Comparison of ENCODE assay signal across 19 cellular contexts in the genomic region with DNA sequence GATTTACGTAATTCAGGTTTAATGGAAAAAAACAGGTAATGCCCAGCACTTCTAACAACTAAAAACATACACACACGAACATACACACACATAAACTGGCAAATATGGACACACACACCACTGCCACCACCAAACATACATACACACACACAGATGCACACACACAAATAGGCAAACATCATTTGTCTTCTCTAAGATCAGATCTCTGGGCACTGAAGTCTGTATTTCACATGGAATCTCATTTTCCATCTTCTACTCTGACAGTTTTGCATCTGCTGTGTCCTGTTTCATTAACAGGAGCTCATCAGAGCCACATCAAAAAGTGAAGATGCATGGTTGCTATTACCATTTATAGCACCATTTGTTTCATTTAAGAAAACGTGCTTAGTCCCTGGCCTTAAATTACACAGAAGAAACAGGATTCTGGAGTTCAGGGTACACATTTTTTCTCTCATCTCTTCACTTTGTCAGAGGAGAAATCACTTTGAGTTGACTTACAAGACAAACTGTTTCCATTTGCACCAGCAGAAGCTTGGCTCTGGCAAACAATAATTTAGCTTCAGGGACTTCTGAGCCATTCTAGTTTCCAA.
DNase-seq lines count a peak whose midpoint lies in the region; ATAC-seq and TF ChIP-seq lines count a peak whose summit lies in the region.
"Had no signal": no experiment of that assay in that cellular context is flagged by ENCODE, and none has a peak within 500 bp of the region (broad histone marks: within the 10 kb centered on the region; RNA-seq: fewer than 3 reads in every experiment).

No MANE protein-coding gene starts in this region.

- no peak overlapping the region for H3K4me3 ChIP-seq in cardiac muscle cell
- H3K4me3 ChIP-seq in right atrium auricular region, result no peak overlapping the region
- H3K4me3 ChIP-seq in SK-N-SH (ENCODE audit: low read depth in 2 of 2, low read length in 1 of 2), result no peak overlapping the region
- H3K4me3 ChIP-seq: A549, GM23248, HAP-1 had no signal

- H3K9ac ChIP-seq in SK-N-SH, result no peak overlapping the region
- H3K9ac ChIP-seq: GM23248 had no signal

- 21% methylated on average over 3 of the region's 3 CpGs for WGBS in SK-N-SH (ENCODE audit: low lambda C conversion rate)

- TF ChIP-seq RAD21 in SK-N-SH (IDR thresholded peaks at IDR 0.05; ENCODE audit: low read length), result no peak

- H3K27ac Mint-ChIP-seq in nephron, result peak overlapping the region; percentile 15 to 43 (median 16)
- H3K27ac Mint-ChIP-seq: CD8-positive, alpha-beta T cell; IgD-negative memory B cell had no signal

- H3K4me3 Mint-ChIP-seq in nephron, result no peak overlapping the region
- H3K4me3 Mint-ChIP-seq: CD8-positive, alpha-beta T cell; IgD-negative memory B cell had no signal

- H4K20me1 ChIP-seq in SK-N-SH (ENCODE audit: insufficient read depth), result no peaks in the 10 kb centered on the region

- DNase-seq in cardiac muscle cell (ENCODE audit: low read depth in 1 of 2, low spot score in 1 of 2) (no peak), right atrium auricular region (ENCODE audit: low spot score) (no peak), SK-N-SH (peak; percentile 32), T1000 (lab: John Stamatoyannopoulos, UW) (no peak), NCI-H2107 treated with DMSO at 0.1 percent for 48 hours (lab: John Stamatoyannopoulos, UW; ENCODE audit: unreplicated experiment) (no peak)
- DNase-seq: AML-193; Calu3; CD8-positive, alpha-beta T cell; DMS79 treated with DMSO at 0.1 percent for 48 hours; GF-D8; GM23248; KG1 had no signal

- H3K36me3 ChIP-seq in cardiac muscle cell (no peaks in the 10 kb centered on the region), right atrium auricular region (no peaks in the 10 kb centered on the region), SK-N-SH (replicated peaks in 1 of 2; ENCODE audit: control insufficient read depth in 1 of 2, insufficient read depth in 2 of 2, low read length in 1 of 2) (no peaks in the 10 kb centered on the region)
- H3K36me3 ChIP-seq: HAP-1 had no signal

- no peaks in the 10 kb centered on the region for H3K79me2 ChIP-seq in SK-N-SH (ENCODE audit: insufficient read depth)

- no peaks in the 10 kb centered on the region for H3K9me2 ChIP-seq in SK-N-SH

- H3K9me3 Mint-ChIP-seq in nephron, result no peaks in the 10 kb centered on the region
- H3K9me3 Mint-ChIP-seq: IgD-negative memory B cell had no signal

- no peaks in the 10 kb centered on the region for H3F3A ChIP-seq in SK-N-SH (replicated peaks; ENCODE audit: insufficient read depth)

- H3K4me1 Mint-ChIP-seq in nephron, result peaks cover 13% of the 10 kb centered on the region

- POLR2A ChIA-PET in SK-N-SH (lab: Yijun Ruan, JAX), result interaction anchor here (0.7 kb wide), 1 partner anchor 34 kb away, joined by 3 read pairs; no protein-coding TSS in a partner anchor

- H3K4me1 ChIP-seq in cardiac muscle cell (ENCODE audit: low read depth), result peaks cover 32% of the 10 kb centered on the region
- no peaks in the 10 kb centered on the region for H3K4me1 ChIP-seq in right atrium auricular region
- peaks cover 0 to 25% of the 10 kb centered on the region in 2 experiments; a peak in 2 of 4 replicates for H3K4me1 ChIP-seq in SK-N-SH (ENCODE audit: control insufficient read depth in 1 of 2, insufficient read depth in 2 of 2, low read depth in 1 of 2, low read length in 1 of 2)
- H3K4me1 ChIP-seq: A549, HAP-1 had no signal

- no peak overlapping the region for H3K4me2 ChIP-seq in SK-N-SH
- H3K4me2 ChIP-seq: A549 had no signal

- H3K27ac ChIP-seq in cardiac muscle cell, result peak overlapping the region; percentile 60
- no peak overlapping the region for H3K27ac ChIP-seq in right atrium auricular region
- H3K27ac ChIP-seq in SK-N-SH (ENCODE audit: low read depth in 2 of 2, low read length in 1 of 2), result peak overlapping the region in 1 of 2 experiments; percentile 93; a peak in 2 of 4 replicates
- H3K27ac ChIP-seq: 22Rv1, A549, GM23248 had no signal

- TF ChIP-seq EP300 in SK-N-SH (IDR thresholded peaks at IDR 0.05; ENCODE audit: borderline replicate concordance in 1 of 2, low read depth in 1 of 2, low read length in 1 of 2), result peak in 1 of 2 experiments; percentile 78; a peak in 2 of 4 replicates

- TF ChIP-seq CTCF in cardiac muscle cell (IDR thresholded peaks at IDR 0.05; ENCODE audit: low read depth, low read length), result no peak
- TF ChIP-seq CTCF in right atrium auricular region (IDR thresholded peaks at IDR 0.05), result no peak
- no peak for TF ChIP-seq CTCF in SK-N-SH (IDR thresholded peaks at IDR 0.05)
- no peak for TF ChIP-seq CTCF in nephron (IDR thresholded peaks at IDR 0.05; ENCODE audit: unreplicated experiment in 3 of 3)

- H2AFZ ChIP-seq in SK-N-SH (ENCODE audit: low read depth), result no peak overlapping the region
- H2AFZ ChIP-seq: GM23248 had no signal

- peaks cover 9% of the 10 kb centered on the region for H3K27me3 Mint-ChIP-seq in nephron (ENCODE audit: low read depth)
- H3K27me3 Mint-ChIP-seq: IgD-negative memory B cell had no signal

- CTCF ChIA-PET in SK-N-SH (lab: Yijun Ruan, JAX), result interaction anchor here (1.2 kb wide), 2 partner anchors 54 to 294 kb away, joined by 4 read pairs; no protein-coding TSS in a partner anchor

- H3K9me3 ChIP-seq in cardiac muscle cell (ENCODE audit: low read depth) (no peaks in the 10 kb centered on the region), right atrium auricular region (no peaks in the 10 kb centered on the region), SK-N-SH (no peaks in the 10 kb centered on the region)
- H3K9me3 ChIP-seq: A549, HAP-1 had no signal

- no peak for ATAC-seq in HG03457 (IDR thresholded peaks at IDR 0.05; ENCODE audit: unreplicated experiment)
- ATAC-seq: A549; CD8-positive, alpha-beta T cell; HepG2 had no signal

- H3K27me3 ChIP-seq in cardiac muscle cell (no peaks in the 10 kb centered on the region), right atrium auricular region (no peaks in the 10 kb centered on the region), SK-N-SH (ENCODE audit: insufficient read depth) (no peaks in the 10 kb centered on the region)

- no peaks in the 10 kb centered on the region for H3K36me3 Mint-ChIP-seq in nephron (ENCODE audit: low read depth)
- H3K36me3 Mint-ChIP-seq: CD8-positive, alpha-beta T cell; IgD-negative memory B cell had no signal

TF ChIP-seq in SK-N-SH, 30 proteins besides CTCF, POLR2A, EP300 and RAD21:
- TF ChIP-seq CHD2 (IDR thresholded peaks at IDR 0.05; ENCODE audit: low read length, partially characterized antibody), result peak; percentile 23
- TF ChIP-seq TCF12 (IDR thresholded peaks at IDR 0.05), result no peak
- TF ChIP-seq FOXJ3 (CRISPR knock-in tag; IDR thresholded peaks at IDR 0.05), result 0 out of 2 replicates have a peak, but pooled peaks have one; percentile 59
- TF ChIP-seq RCOR1 (IDR thresholded peaks at IDR 0.05; ENCODE audit: low read length), result peak; percentile 47; the same call in 1 of the 2 replicates
- TF ChIP-seq RXRA (IDR thresholded peaks at IDR 0.05; ENCODE audit: borderline replicate concordance, low read depth), result no peak
- peak; percentile 90 for TF ChIP-seq GATA2 (CRISPR knock-in tag; IDR thresholded peaks at IDR 0.05)
TF ChIP-seq in SK-N-SH: peak in this region for 4.
